16 cellular contexts compared by ENCODE assay signal in genomic region chrX:107467271-107467670, GRCh38. TPM values are rescaled to one million over a fixed set of nuclear protein-coding genes. Genes with fewer than 3 reads are reported as not detected.
DNase-seq lines count a peak whose midpoint lies in the region; ATAC-seq and TF ChIP-seq lines count a peak whose summit lies in the region.
"Had no signal": no experiment of that assay in that cellular context is flagged by ENCODE, and none has a peak within 500 bp of the region (broad histone marks: within the 10 kb centered on the region; RNA-seq: fewer than 3 reads in every experiment).

No MANE protein-coding gene starts in this region.

- 87% methylated on average over 3 of the region's 4 CpGs; no CpG with 5 or more reads in 1 of the 2 experiments for WGBS in endodermal cell (ENCODE audit: insufficient coverage in 1 of 2, insufficient read length in 1 of 2), 2 experiments

- H3K9me3 ChIP-seq in endodermal cell (ENCODE audit: control insufficient read depth, low read length): no peaks in the 10 kb centered on the region
- H3K9me3 ChIP-seq: Caco-2 had no signal

- H3K27ac ChIP-seq in endodermal cell (ENCODE audit: low read depth, low read length): no peak overlapping the region
- H3K27ac ChIP-seq: 22Rv1 had no signal

- POLR2A ChIA-PET in activated CD4-positive, alpha-beta T cell treated with anti-CD3 and anti-CD28 coated beads for 36 hours (lab: Charles Lee): no interaction called here

- intact Hi-C loops in activated CD4-positive, alpha-beta T cell treated with anti-CD3 and anti-CD28 coated beads for 36 hours (cut with DNase I, micrococcal nuclease): no loop called here

- H3K27me3 Mint-ChIP-seq in activated CD4-positive, alpha-beta T cell treated with anti-CD3 and anti-CD28 coated beads for 36 hours: peaks cover 2% of the 10 kb centered on the region
- H3K27me3 Mint-ChIP-seq in activated naive CD8-positive, alpha-beta T cell treated with anti-CD3 and anti-CD28 coated beads, Interleukin-2, amount 50 U/mL, for 24 hours: peaks cover 3% of the 10 kb centered on the region
- H3K27me3 Mint-ChIP-seq in activated naive CD8-positive, alpha-beta T cell treated with anti-CD3 and anti-CD28 coated beads for 36 hours: peaks cover 4% of the 10 kb centered on the region
- H3K27me3 Mint-ChIP-seq in endodermal cell (ENCODE audit: insufficient read depth): peaks cover 38% of the 10 kb centered on the region
- peaks cover 8% of the 10 kb centered on the region for H3K27me3 Mint-ChIP-seq in stimulated activated naive CD8-positive, alpha-beta T cell treated with anti-CD3 and anti-CD28 coated beads, Interleukin-15, amount 100 ng/mL, for 72 hours
- H3K27me3 Mint-ChIP-seq: CD8-positive, alpha-beta memory T cell had no signal

- H3K36me3 Mint-ChIP-seq in activated CD4-positive, alpha-beta T cell treated with anti-CD3 and anti-CD28 coated beads for 36 hours (ENCODE audit: low read depth): no peaks in the 10 kb centered on the region
- H3K36me3 Mint-ChIP-seq in activated naive CD8-positive, alpha-beta T cell treated with anti-CD3 and anti-CD28 coated beads, Interleukin-2, amount 50 U/mL, for 24 hours (ENCODE audit: low read depth): no peaks in the 10 kb centered on the region
- no peaks in the 10 kb centered on the region for H3K36me3 Mint-ChIP-seq in activated naive CD8-positive, alpha-beta T cell treated with anti-CD3 and anti-CD28 coated beads for 36 hours
- no peaks in the 10 kb centered on the region for H3K36me3 Mint-ChIP-seq in endodermal cell (ENCODE audit: low read depth)
- H3K36me3 Mint-ChIP-seq: CD8-positive, alpha-beta memory T cell had no signal

- no peaks in the 10 kb centered on the region for H3K36me3 ChIP-seq in endodermal cell (ENCODE audit: control insufficient read depth, insufficient read depth, low read length)

- TF ChIP-seq CTCF in endodermal cell (conservative IDR thresholded peaks at IDR 0.05): no peak

- DNase-seq in activated CD4-positive, alpha-beta T cell treated with anti-CD3 and anti-CD28 coated beads for 36 hours: no peak
- no peak for DNase-seq in activated CD4-positive, alpha-beta T cell treated with anti-CD3 and anti-CD28 coated beads, Interleukin-2, amount 50 U/mL, for 1 hour
- DNase-seq in activated naive CD8-positive, alpha-beta T cell treated with anti-CD3 and anti-CD28 coated beads, Interleukin-2, amount 50 U/mL, for 24 hours: no peak
- DNase-seq in activated naive CD8-positive, alpha-beta T cell treated with anti-CD3 and anti-CD28 coated beads for 36 hours: no peak
- DNase-seq in endodermal cell: peak; percentile 27
- no peak for DNase-seq in stimulated activated naive CD8-positive, alpha-beta T cell treated with anti-CD3 and anti-CD28 coated beads, Interleukin-15, amount 100 ng/mL, for 72 hours
- no peak for DNase-seq in medulla oblongata (ENCODE audit: extremely low spot score)
- DNase-seq: Caco-2; CD8-positive, alpha-beta memory T cell; DND-41; GF-D8; HCEC 1CT; HFFc6 had no signal

- H3K4me1 ChIP-seq in endodermal cell (ENCODE audit: control insufficient read depth, insufficient read depth, low read length): peaks cover 2% of the 10 kb centered on the region
- H3K4me1 ChIP-seq: Caco-2 had no signal

- H3K4me3 Mint-ChIP-seq in activated CD4-positive, alpha-beta T cell treated with anti-CD3 and anti-CD28 coated beads for 36 hours: no peak overlapping the region
- H3K4me3 Mint-ChIP-seq in activated naive CD8-positive, alpha-beta T cell treated with anti-CD3 and anti-CD28 coated beads, Interleukin-2, amount 50 U/mL, for 24 hours: no peak overlapping the region
- H3K4me3 Mint-ChIP-seq in activated naive CD8-positive, alpha-beta T cell treated with anti-CD3 and anti-CD28 coated beads for 36 hours: no peak overlapping the region
- no peak overlapping the region for H3K4me3 Mint-ChIP-seq in endodermal cell
- no peak overlapping the region for H3K4me3 Mint-ChIP-seq in stimulated activated naive CD8-positive, alpha-beta T cell treated with anti-CD3 and anti-CD28 coated beads, Interleukin-15, amount 100 ng/mL, for 72 hours
- H3K4me3 Mint-ChIP-seq: CD8-positive, alpha-beta memory T cell; HFFc6 had no signal

- H3K27ac Mint-ChIP-seq in activated CD4-positive, alpha-beta T cell treated with anti-CD3 and anti-CD28 coated beads for 36 hours: no peak overlapping the region
- H3K27ac Mint-ChIP-seq in activated naive CD8-positive, alpha-beta T cell treated with anti-CD3 and anti-CD28 coated beads, Interleukin-2, amount 50 U/mL, for 24 hours: no peak overlapping the region
- no peak overlapping the region for H3K27ac Mint-ChIP-seq in activated naive CD8-positive, alpha-beta T cell treated with anti-CD3 and anti-CD28 coated beads for 36 hours
- no peak overlapping the region for H3K27ac Mint-ChIP-seq in endodermal cell
- no peak overlapping the region for H3K27ac Mint-ChIP-seq in stimulated activated naive CD8-positive, alpha-beta T cell treated with anti-CD3 and anti-CD28 coated beads, Interleukin-15, amount 100 ng/mL, for 72 hours
- H3K27ac Mint-ChIP-seq: CD8-positive, alpha-beta memory T cell; HFFc6 had no signal

- ATAC-seq in activated CD4-positive, alpha-beta T cell treated with anti-CD3 and anti-CD28 coated beads for 36 hours: peak; percentile 63
- ATAC-seq in activated naive CD8-positive, alpha-beta T cell treated with anti-CD3 and anti-CD28 coated beads, Interleukin-2, amount 50 U/mL, for 24 hours: peak; percentile 79
- ATAC-seq in stimulated activated naive CD8-positive, alpha-beta T cell treated with anti-CD3 and anti-CD28 coated beads, Interleukin-15, amount 100 ng/mL, for 72 hours: peak; percentile 74
- no peak for ATAC-seq in GM21529 (IDR thresholded peaks at IDR 0.05; ENCODE audit: unreplicated experiment)
- ATAC-seq: HepG2 had no signal

- CTCF ChIA-PET in activated CD4-positive, alpha-beta T cell treated with anti-CD3 and anti-CD28 coated beads for 36 hours (lab: Charles Lee): no interaction called here

- no peak overlapping the region for H3K4me3 ChIP-seq in endodermal cell (ENCODE audit: low read length)

- peaks cover 76% of the 10 kb centered on the region for H3K27me3 ChIP-seq in endodermal cell (ENCODE audit: control insufficient read depth, insufficient read depth, low read length, poor library complexity, severe bottlenecking)

- no peak overlapping the region for H3K9ac ChIP-seq in endodermal cell (ENCODE audit: extremely low read depth, low read length, poor library complexity, severe bottlenecking)

- H3K4me1 Mint-ChIP-seq in activated CD4-positive, alpha-beta T cell treated with anti-CD3 and anti-CD28 coated beads for 36 hours: no peaks in the 10 kb centered on the region
- H3K4me1 Mint-ChIP-seq in activated naive CD8-positive, alpha-beta T cell treated with anti-CD3 and anti-CD28 coated beads, Interleukin-2, amount 50 U/mL, for 24 hours: peaks cover 2% of the 10 kb centered on the region
- H3K4me1 Mint-ChIP-seq in activated naive CD8-positive, alpha-beta T cell treated with anti-CD3 and anti-CD28 coated beads for 36 hours: no peaks in the 10 kb centered on the region
- H3K4me1 Mint-ChIP-seq in endodermal cell: peaks cover 7% of the 10 kb centered on the region
- no peaks in the 10 kb centered on the region for H3K4me1 Mint-ChIP-seq in stimulated activated naive CD8-positive, alpha-beta T cell treated with anti-CD3 and anti-CD28 coated beads, Interleukin-15, amount 100 ng/mL, for 72 hours

- H3K9me3 Mint-ChIP-seq in activated CD4-positive, alpha-beta T cell treated with anti-CD3 and anti-CD28 coated beads for 36 hours (ENCODE audit: low read depth): no peaks in the 10 kb centered on the region
- H3K9me3 Mint-ChIP-seq in activated naive CD8-positive, alpha-beta T cell treated with anti-CD3 and anti-CD28 coated beads, Interleukin-2, amount 50 U/mL, for 24 hours: no peaks in the 10 kb centered on the region
- no peaks in the 10 kb centered on the region for H3K9me3 Mint-ChIP-seq in activated naive CD8-positive, alpha-beta T cell treated with anti-CD3 and anti-CD28 coated beads for 36 hours
- H3K9me3 Mint-ChIP-seq in endodermal cell: peaks cover 20% of the 10 kb centered on the region
- no peaks in the 10 kb centered on the region for H3K9me3 Mint-ChIP-seq in stimulated activated naive CD8-positive, alpha-beta T cell treated with anti-CD3 and anti-CD28 coated beads, Interleukin-15, amount 100 ng/mL, for 72 hours
- H3K9me3 Mint-ChIP-seq: CD8-positive, alpha-beta memory T cell; HFFc6 had no signal

RNA-seq across cellular contexts. Expression of gene FRMPD3, which starts 17.8 kb away (rescaled TPM):
- total RNA-seq in activated CD4-positive, alpha-beta T cell treated with anti-CD3 and anti-CD28 coated beads for 36 hours: not detected
- total RNA-seq in activated naive CD8-positive, alpha-beta T cell treated with anti-CD3 and anti-CD28 coated beads for 36 hours: not detected
- under 1 TPM in 1 of 2 donors, not detected in 1; 0.24 TPM for total RNA-seq in endodermal cell
- 2.5 TPM for polyA plus RNA-seq in endodermal cell (2013, experiment 1 of 2)
- 2.2 TPM for polyA plus RNA-seq in endodermal cell (2013, experiment 2 of 2)
- total RNA-seq: HepG2 had no signal
- polyA plus RNA-seq: HepG2 had no signal
